ENCODE assay signal across 21 cellular contexts in genomic region chr1:9794081-9794480, GRCh38. TPM values are rescaled to one million over a fixed set of nuclear protein-coding genes. Genes with fewer than 3 reads are reported as not detected.
DNase-seq lines count a peak whose midpoint lies in the region; ATAC-seq and TF ChIP-seq lines count a peak whose summit lies in the region.
"Had no signal": no experiment of that assay in that cellular context is flagged by ENCODE, and none has a peak within 500 bp of the region (broad histone marks: within the 10 kb centered on the region; RNA-seq: fewer than 3 reads in every experiment).

No MANE protein-coding gene starts in this region.

- 71% methylated on average over 6 of the region's 6 CpGs for WGBS in right cardiac atrium

- H3K9me3 ChIP-seq in OCI-LY1 (ENCODE audit: low read length) (no peaks in the 10 kb centered on the region), right cardiac atrium (ENCODE audit: control insufficient read depth, low read length) (no peaks in the 10 kb centered on the region), WERI-Rb-1 (ENCODE audit: severe bottlenecking) (no peaks in the 10 kb centered on the region)
- H3K9me3 ChIP-seq: Caco-2, MG63 had no signal

- 0 out of 2 replicates have a peak, but pooled peaks cover 4% of the 10 kb centered on the region for H4K20me1 ChIP-seq in OCI-LY1 (ENCODE audit: insufficient read depth, low read length)

- H3K27ac ChIP-seq in OCI-LY1 (ENCODE audit: low read depth, low read length, poor library complexity, severe bottlenecking), result peak overlapping the region; percentile 71
- no peak overlapping the region for H3K27ac ChIP-seq in right cardiac atrium (ENCODE audit: low read length)
- H3K27ac ChIP-seq in WERI-Rb-1, result no peak overlapping the region

- H3K4me3 Mint-ChIP-seq in brain, result peak overlapping the region in 1 of 5 experiments; percentile 4
- no peak overlapping the region for H3K4me3 Mint-ChIP-seq in nephron
- peak overlapping the region; percentile 31 for H3K4me3 Mint-ChIP-seq in type B pancreatic cell

- H3K4me2 ChIP-seq in OCI-LY1 (ENCODE audit: low read length), result peak overlapping the region; percentile 48

- H3F3A ChIP-seq in OCI-LY1 (ENCODE audit: insufficient read depth, low read length), result 0 out of 2 replicates have a peak, but pooled peaks cover 13% of the 10 kb centered on the region

- intact Hi-C loops in right cardiac atrium (cut with DNase I), result no loop called here

- peaks cover 99% of the 10 kb centered on the region for H3K79me2 ChIP-seq in OCI-LY1 (ENCODE audit: insufficient read depth, low read length)

- DNase-seq in type B pancreatic cell (ENCODE audit: extremely low spot score, unreplicated experiment) (no peak), right cardiac atrium (no peak), WERI-Rb-1 (no peak)
- DNase-seq: ACHN, Caco-2, DMS153, GF-D8, GOT3, Kasumi-1, MG63, NCI-H1048, NCI-H1436 treated with DMSO at 0.1 percent for 48 hours, NCI-H2029, NCI-H2171 treated with DMSO at 0.1 percent for 48 hours, NCI-H446 treated with DMSO at 0.1 percent for 48 hours had no signal

- no peaks in the 10 kb centered on the region for H3K27me3 Mint-ChIP-seq in brain
- peaks cover 3% of the 10 kb centered on the region for H3K27me3 Mint-ChIP-seq in nephron (ENCODE audit: low read depth)
- H3K27me3 Mint-ChIP-seq in type B pancreatic cell, result no peaks in the 10 kb centered on the region

- peak overlapping the region in 4 of 5 experiments; percentile 58 to 71 (median 68) for H3K27ac Mint-ChIP-seq in brain
- peak overlapping the region; percentile 25 to 81 (median 77) for H3K27ac Mint-ChIP-seq in nephron
- H3K27ac Mint-ChIP-seq in type B pancreatic cell, result no peak overlapping the region

- H3K4me1 ChIP-seq in OCI-LY1 (ENCODE audit: insufficient read depth, low read length, severe bottlenecking) (peaks cover 66% of the 10 kb centered on the region), right cardiac atrium (ENCODE audit: control insufficient read depth, insufficient read depth, low read length) (peaks cover 15% of the 10 kb centered on the region)
- H3K4me1 ChIP-seq: Caco-2 had no signal

- H3K9me2 ChIP-seq in OCI-LY1 (ENCODE audit: low read depth, low read length), result no peaks in the 10 kb centered on the region

- no peak for TF ChIP-seq CTCF in OCI-LY1 (IDR thresholded peaks at IDR 0.05; ENCODE audit: low read length)
- TF ChIP-seq CTCF in brain (conservative IDR thresholded peaks at IDR 0.05), result no peak
- no peak for TF ChIP-seq CTCF in nephron (IDR thresholded peaks at IDR 0.05; ENCODE audit: unreplicated experiment in 3 of 3)
- no peak for TF ChIP-seq CTCF in type B pancreatic cell (conservative IDR thresholded peaks at IDR 0.05)
- TF ChIP-seq CTCF in WERI-Rb-1 (IDR thresholded peaks at IDR 0.05; ENCODE audit: low read depth, low read length), result no peak

- H3K9ac ChIP-seq in OCI-LY1 (ENCODE audit: low read length), result peak overlapping the region; percentile 13; the same call in 1 of the 2 replicates

- H3K4me3 ChIP-seq in OCI-LY1 (ENCODE audit: low read depth, low read length, poor library complexity, severe bottlenecking) (peak overlapping the region; percentile 1), right cardiac atrium (ENCODE audit: low read length) (no peak overlapping the region), WERI-Rb-1 (ENCODE audit: low read depth, low read length) (no peak overlapping the region)
- H3K4me3 ChIP-seq: MG63 had no signal

- H3K36me3 ChIP-seq in OCI-LY1 (ENCODE audit: insufficient read depth, low read length), result peaks cover 49% of the 10 kb centered on the region
- peaks cover 11% of the 10 kb centered on the region for H3K36me3 ChIP-seq in WERI-Rb-1
- H3K36me3 ChIP-seq: MG63 had no signal

- H3K9me3 Mint-ChIP-seq in brain, result peaks cover 0 to 11% (median 9%) of the 10 kb centered on the region in 5 experiments
- H3K9me3 Mint-ChIP-seq in nephron, result no peaks in the 10 kb centered on the region
- no peaks in the 10 kb centered on the region for H3K9me3 Mint-ChIP-seq in type B pancreatic cell

- H2AFZ ChIP-seq in OCI-LY1 (ENCODE audit: low read length), result no peak overlapping the region

- H3K27me3 ChIP-seq in OCI-LY1 (ENCODE audit: insufficient read depth, low read length) (no peaks in the 10 kb centered on the region), right cardiac atrium (ENCODE audit: control insufficient read depth, insufficient read depth) (no peaks in the 10 kb centered on the region), WERI-Rb-1 (ENCODE audit: insufficient read depth, low read depth, severe bottlenecking) (no peaks in the 10 kb centered on the region)
- H3K27me3 ChIP-seq: MG63 had no signal

- H3K4me1 Mint-ChIP-seq in brain, result peaks cover 55% of the 10 kb centered on the region
- H3K4me1 Mint-ChIP-seq in nephron, result peaks cover 47% of the 10 kb centered on the region
- peaks cover 51% of the 10 kb centered on the region for H3K4me1 Mint-ChIP-seq in type B pancreatic cell (ENCODE audit: unreplicated experiment)

- ATAC-seq in right cardiac atrium, result no peak
- ATAC-seq in HG02852 (IDR thresholded peaks at IDR 0.05; ENCODE audit: unreplicated experiment), result no peak
- ATAC-seq: HCT116, Right ventricle myocardium inferior had no signal

- peaks cover 42% of the 10 kb centered on the region for H3K36me3 Mint-ChIP-seq in brain
- peaks cover 21% of the 10 kb centered on the region for H3K36me3 Mint-ChIP-seq in nephron (ENCODE audit: low read depth)
- peaks cover 8% of the 10 kb centered on the region for H3K36me3 Mint-ChIP-seq in type B pancreatic cell

RNA-seq across cellular contexts. Expression of gene CLSTN1, which starts 29.7 kb away (rescaled TPM):
- polyA plus RNA-seq in brain (ENCODE audit: insufficient read depth, low read depth, low replicate concordance) (416 TPM), right cardiac atrium (51.4 TPM)
- total RNA-seq in type B pancreatic cell (ENCODE audit: low replicate concordance) (112 and 136 TPM in 2 replicates), right cardiac atrium (10 to 100 TPM; 67.1 to 72.1 (median 70.0) TPM)
